In the genomic region with DNA sequence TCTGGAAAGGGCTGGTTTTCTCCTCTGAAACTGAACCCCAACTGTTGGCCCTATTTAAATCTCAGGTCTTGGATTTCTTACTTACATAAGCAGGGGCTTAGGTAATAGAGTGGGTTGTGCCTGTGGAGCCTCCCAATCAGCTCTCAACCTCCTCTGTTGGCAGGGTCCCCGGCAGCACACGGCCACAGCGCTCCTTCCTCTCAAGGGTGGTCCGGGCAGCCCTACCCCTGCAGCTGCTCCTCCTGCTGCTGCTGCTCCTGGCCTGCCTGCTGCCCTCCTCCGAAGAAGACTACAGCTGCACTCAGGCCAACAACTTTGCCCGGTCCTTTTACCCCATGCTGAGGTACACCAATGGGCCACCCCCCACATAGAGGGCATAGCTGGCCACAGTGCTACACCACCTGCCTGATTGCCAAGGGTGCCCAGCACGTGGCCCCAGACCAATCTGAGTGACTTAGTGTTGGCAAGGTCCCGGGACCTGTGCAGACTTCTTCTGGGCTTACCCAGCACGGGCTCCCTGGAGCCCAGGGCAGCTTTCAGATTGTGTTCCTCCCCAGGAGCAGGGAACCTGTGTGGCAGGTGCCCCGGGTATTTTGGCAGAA, we compare ENCODE assay signal across 23 cellular contexts.
A peak's percentile ranks its signal among the peaks of the same experiment; 100 is the strongest.
DNase-seq lines count a peak whose midpoint lies in the region; ATAC-seq and TF ChIP-seq lines count a peak whose summit lies in the region.
"Had no signal": no experiment of that assay in that cellular context is flagged by ENCODE, and none has a peak within 500 bp of the region (broad histone marks: within the 10 kb centered on the region; RNA-seq: fewer than 3 reads in every experiment).

No MANE protein-coding gene starts in this region.

- CTCF ChIA-PET in CD8-positive, alpha-beta memory T cell (lab: Charles Lee), result no interaction called here

- DNase-seq in Karpas-422 (no peak), adrenal gland (peak in 5 of 7 donors; percentile 27 to 56 (median 42)), natural killer cell (no peak), upper lobe of right lung (no peak), cortex of kidney (lab: John Stamatoyannopoulos, UW) (no peak), activated gamma-delta T cell (lab: John Stamatoyannopoulos, UW) (no peak)
- DNase-seq in CD8-positive, alpha-beta memory T cell, result no peak
- DNase-seq: CD4-positive, alpha-beta memory T cell; DND-41; H9; HFFc6; MM.1S; NCI-H1092 treated with DMSO at 0.1 percent for 48 hours; NCI-H1436 treated with DMSO at 0.1 percent for 48 hours; NCI-H1930; NCI-H2227 treated with DMSO at 0.1 percent for 48 hours; NCI-H510A had no signal

- no peaks in the 10 kb centered on the region for H3K9me3 ChIP-seq in Karpas-422 (ENCODE audit: low read length)
- H3K9me3 ChIP-seq in adrenal gland (replicated peaks in 1 of 3), result no peaks in the 10 kb centered on the region
- H3K9me3 ChIP-seq in upper lobe of right lung, result no peaks in the 10 kb centered on the region
- no peaks in the 10 kb centered on the region for H3K9me3 ChIP-seq in CD8-positive, alpha-beta memory T cell (ENCODE audit: low read length)
- H3K9me3 ChIP-seq: BLaER1 treated with 17β-estradiol and CSF1 and Interleukin-3, amounts not matched to agents 10 nM and 100 nM; SJSA1 had no signal

- H3K9me2 ChIP-seq in Karpas-422 (replicated peaks; ENCODE audit: insufficient read depth, low read length), result no peaks in the 10 kb centered on the region

- intact Hi-C loops in adrenal gland (cut with DNase I) (no loop called here), natural killer cell (cut with micrococcal nuclease) (no loop called here), upper lobe of right lung (cut with DNase I) (no loop called here)

- H3K4me3 ChIP-seq in Karpas-422 (ENCODE audit: low read length), result no peak overlapping the region
- no peak overlapping the region for H3K4me3 ChIP-seq in adrenal gland
- no peak overlapping the region for H3K4me3 ChIP-seq in upper lobe of right lung
- no peak overlapping the region for H3K4me3 ChIP-seq in CD8-positive, alpha-beta memory T cell (ENCODE audit: low read length)
- H3K4me3 ChIP-seq: BLaER1 treated with 17β-estradiol and CSF1 and Interleukin-3, amounts not matched to agents 10 nM and 100 nM; GM12878; K562; SJSA1 had no signal

- peaks cover 17% of the 10 kb centered on the region; the same call in 1 of the 2 replicates for H4K20me1 ChIP-seq in Karpas-422 (ENCODE audit: insufficient read depth, low read depth, low read length)

- H3K27ac Mint-ChIP-seq in natural killer cell, result peak overlapping the region in 1 of 2 donors; percentile 53
- peak overlapping the region in 2 of 8 donors; percentile 21 to 52 for H3K27ac Mint-ChIP-seq in CD8-positive, alpha-beta memory T cell
- H3K27ac Mint-ChIP-seq: HFFc6 had no signal

- H3K36me3 Mint-ChIP-seq in natural killer cell, result peaks cover 25% of the 10 kb centered on the region
- H3K36me3 Mint-ChIP-seq in CD8-positive, alpha-beta memory T cell, result peaks cover 9 to 85% (median 25%) of the 10 kb centered on the region in 3 donors

- peaks cover 76% of the 10 kb centered on the region for H3K36me3 ChIP-seq in Karpas-422 (ENCODE audit: insufficient read depth, low read length)
- peaks cover 0 to 60% of the 10 kb centered on the region in 2 donors for H3K36me3 ChIP-seq in adrenal gland (replicated peaks in 1 of 2)
- peaks cover 84% of the 10 kb centered on the region for H3K36me3 ChIP-seq in upper lobe of right lung
- peaks cover 58% of the 10 kb centered on the region for H3K36me3 ChIP-seq in CD8-positive, alpha-beta memory T cell (ENCODE audit: insufficient read depth, low read length)

- no peaks in the 10 kb centered on the region for H3K27me3 ChIP-seq in Karpas-422 (ENCODE audit: low read length)
- H3K27me3 ChIP-seq in adrenal gland, result no peaks in the 10 kb centered on the region
- H3K27me3 ChIP-seq in upper lobe of right lung, result no peaks in the 10 kb centered on the region
- H3K27me3 ChIP-seq in CD8-positive, alpha-beta memory T cell (ENCODE audit: insufficient read depth, low read length, poor library complexity, severe bottlenecking), result no peaks in the 10 kb centered on the region
- H3K27me3 ChIP-seq: SJSA1 had no signal

- H3K4me1 Mint-ChIP-seq in natural killer cell, result no peaks in the 10 kb centered on the region
- H3K4me1 Mint-ChIP-seq in CD8-positive, alpha-beta memory T cell, result no peaks in the 10 kb centered on the region
- H3K4me1 Mint-ChIP-seq: CD4-positive, alpha-beta memory T cell; H9 had no signal

- peaks cover 94% of the 10 kb centered on the region for H3K4me1 ChIP-seq in Karpas-422 (ENCODE audit: low read length)
- peaks cover 21 to 32% of the 10 kb centered on the region in 2 donors for H3K4me1 ChIP-seq in adrenal gland (replicated peaks in 1 of 2)
- H3K4me1 ChIP-seq in upper lobe of right lung, result no peaks in the 10 kb centered on the region
- H3K4me1 ChIP-seq in CD8-positive, alpha-beta memory T cell (ENCODE audit: insufficient read depth, low read length), result no peaks in the 10 kb centered on the region
- H3K4me1 ChIP-seq: SJSA1 had no signal

- no peaks in the 10 kb centered on the region for H3K9me3 Mint-ChIP-seq in natural killer cell
- no peaks in the 10 kb centered on the region for H3K9me3 Mint-ChIP-seq in CD8-positive, alpha-beta memory T cell
- H3K9me3 Mint-ChIP-seq: CD4-positive, alpha-beta memory T cell; H9; HFFc6 had no signal

- TF ChIP-seq POLR2A in adrenal gland (IDR thresholded peaks at IDR 0.05), result no peak

- no peak for TF ChIP-seq CTCF in adrenal gland (IDR thresholded peaks at IDR 0.05)
- no peak for TF ChIP-seq CTCF in natural killer cell (IDR thresholded peaks at IDR 0.05)
- no peak for TF ChIP-seq CTCF in upper lobe of right lung (IDR thresholded peaks at IDR 0.05)

- WGBS in adrenal gland, 4 donors, result 55 to 66% (median 58%) methylated on average over 6 to 10 of the region's 10 CpGs

- H3K27ac ChIP-seq in Karpas-422 (ENCODE audit: low read length), result peak overlapping the region; percentile 97
- H3K27ac ChIP-seq in adrenal gland, result peak overlapping the region in 4 of 5 donors; percentile 31 to 89 (median 68)
- H3K27ac ChIP-seq in upper lobe of right lung, result no peak overlapping the region
- H3K27ac ChIP-seq in CD8-positive, alpha-beta memory T cell (ENCODE audit: low read depth, low read length), result no peak overlapping the region
- H3K27ac ChIP-seq: BLaER1 treated with 17β-estradiol and CSF1 and Interleukin-3, amounts not matched to agents 10 nM and 100 nM; RWPE1; SJSA1 had no signal

- H3K27me3 Mint-ChIP-seq in natural killer cell (ENCODE audit: low read depth in 2 of 2), result no peaks in the 10 kb centered on the region
- no peaks in the 10 kb centered on the region for H3K27me3 Mint-ChIP-seq in CD8-positive, alpha-beta memory T cell
- H3K27me3 Mint-ChIP-seq: CD4-positive, alpha-beta memory T cell had no signal

- H2AFZ ChIP-seq in Karpas-422 (ENCODE audit: low read length), result no peak overlapping the region

- H3K4me3 Mint-ChIP-seq in natural killer cell, result no peak overlapping the region
- H3K4me3 Mint-ChIP-seq in CD8-positive, alpha-beta memory T cell, result no peak overlapping the region
- H3K4me3 Mint-ChIP-seq: CD4-positive, alpha-beta memory T cell; H9; HFFc6 had no signal

- H3K4me2 ChIP-seq in Karpas-422 (ENCODE audit: low read depth, low read length, poor library complexity, severe bottlenecking), result no peak overlapping the region
- H3K4me2 ChIP-seq: BLaER1 treated with 17β-estradiol and CSF1 and Interleukin-3, amounts not matched to agents 10 nM and 100 nM had no signal

- peaks cover 96% of the 10 kb centered on the region for H3K79me2 ChIP-seq in Karpas-422 (ENCODE audit: low read length)

- H3K9ac ChIP-seq in Karpas-422 (ENCODE audit: low read length), result no peak overlapping the region
- H3K9ac ChIP-seq: BLaER1 treated with 17β-estradiol and CSF1 and Interleukin-3, amounts not matched to agents 10 nM and 100 nM had no signal

- POLR2A ChIA-PET in CD8-positive, alpha-beta memory T cell (lab: Charles Lee), result no interaction called here

- peak in 2 of 3 donors; percentile 17 to 22 for ATAC-seq in natural killer cell
- peak; percentile 12 for ATAC-seq in upper lobe of right lung
- ATAC-seq: GM12878, HepG2, K562 had no signal

Comparison
In these comparisons a context has a peak if more than half of its experiments do, and no peak if none do; other contexts are left out.
1. DNase-seq: peak in adrenal gland (5 of 7); none in Karpas-422 (single experiment), natural killer cell (single experiment), upper lobe of right lung (single experiment), CD8-positive, alpha-beta memory T cell (0 of 5), cortex of kidney (single experiment) and activated gamma-delta T cell (single experiment).
2. H3K27ac ChIP-seq: peak in Karpas-422 (single experiment) and adrenal gland (4 of 5); none in upper lobe of right lung (single experiment) and CD8-positive, alpha-beta memory T cell (single experiment).